In the genomic region with DNA sequence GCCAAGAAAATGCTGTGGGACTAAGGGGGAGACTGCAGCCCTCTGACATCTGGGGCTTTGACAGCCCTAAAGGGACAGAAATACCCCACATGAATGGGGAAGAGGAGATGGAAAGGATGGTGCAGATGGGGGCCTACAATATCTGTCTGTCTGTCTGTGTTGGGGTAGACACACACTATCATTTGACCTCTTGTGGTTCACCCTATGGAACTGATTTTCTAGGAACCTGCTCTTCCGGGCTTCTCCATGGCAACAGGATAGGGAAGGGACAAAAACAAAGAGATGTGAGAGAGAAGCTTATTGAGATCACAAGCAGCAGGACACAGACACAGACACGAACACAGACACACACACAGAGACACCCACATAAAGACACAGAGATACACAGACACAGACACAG, we compare ENCODE assay signal across 15 cellular contexts.
"Had no signal": no experiment of that assay in that cellular context is flagged by ENCODE, and none has a peak within 500 bp of the region (broad histone marks: within the 10 kb centered on the region; RNA-seq: fewer than 3 reads in every experiment).

No MANE protein-coding gene starts in this region.

- H3K27me3 ChIP-seq: right lobe of liver, vagina had no signal

- H3K36me3 ChIP-seq: prostate gland, right lobe of liver, tibial artery, vagina had no signal

- H3K4me3 ChIP-seq: heart left ventricle, lung, prostate gland, right lobe of liver, tibial artery, vagina had no signal

- ATAC-seq: activated CD4-positive, alpha-beta T cell treated with anti-CD3 and anti-CD28 coated beads for 36 hours; heart left ventricle; left colon; natural killer cell treated with Interleukin-12 subunit alpha and Interleukin-12 subunit beta and Interleukin-15 and Interleukin-18, amount 100 ng/mL, for 72 hours; right lobe of liver; stimulated activated effector memory CD8-positive, alpha-beta T cell treated with anti-CD3 and anti-CD28 coated beads, Interleukin-12 subunit alpha, Interleukin-12 subunit beta, amount 100 ng/mL, for 72 hours had no signal

- H3K4me1 ChIP-seq: heart left ventricle, prostate gland, right lobe of liver, tibial artery, vagina had no signal

- H3K27ac Mint-ChIP-seq: activated CD4-positive, alpha-beta memory T cell treated with anti-CD3 and anti-CD28 coated beads, Interleukin-2, amount 10 ng/mL, durations not matched to agents 7 days and 5 days; activated naive CD8-positive, alpha-beta T cell treated with anti-CD3 and anti-CD28 coated beads, Interleukin-2, amount 10 ng/mL, durations not matched to agents 7 days and 5 days; natural killer cell treated with Interleukin-12 subunit alpha and Interleukin-12 subunit beta and Interleukin-15 and Interleukin-18, amount 100 ng/mL, for 72 hours; stimulated activated effector memory CD8-positive, alpha-beta T cell treated with anti-CD3 and anti-CD28 coated beads, Interleukin-12 subunit alpha, Interleukin-12 subunit beta, amount 100 ng/mL, for 72 hours had no signal

- H3K9me3 ChIP-seq: heart left ventricle, prostate gland, right lobe of liver, tibial artery, vagina had no signal

- H3K9me3 Mint-ChIP-seq: activated CD4-positive, alpha-beta memory T cell treated with anti-CD3 and anti-CD28 coated beads, Interleukin-2, amount 10 ng/mL, durations not matched to agents 7 days and 5 days; activated naive CD8-positive, alpha-beta T cell treated with anti-CD3 and anti-CD28 coated beads, Interleukin-2, amount 10 ng/mL, durations not matched to agents 7 days and 5 days; natural killer cell treated with Interleukin-12 subunit alpha and Interleukin-12 subunit beta and Interleukin-15 and Interleukin-18, amount 100 ng/mL, for 72 hours; stimulated activated effector memory CD8-positive, alpha-beta T cell treated with anti-CD3 and anti-CD28 coated beads, Interleukin-12 subunit alpha, Interleukin-12 subunit beta, amount 100 ng/mL, for 72 hours had no signal

- H3K4me3 Mint-ChIP-seq: activated CD4-positive, alpha-beta memory T cell treated with anti-CD3 and anti-CD28 coated beads, Interleukin-2, amount 10 ng/mL, durations not matched to agents 7 days and 5 days; activated CD4-positive, alpha-beta T cell treated with anti-CD3 and anti-CD28 coated beads for 36 hours; activated naive CD8-positive, alpha-beta T cell treated with anti-CD3 and anti-CD28 coated beads, Interleukin-2, amount 10 ng/mL, durations not matched to agents 7 days and 5 days; natural killer cell treated with Interleukin-12 subunit alpha and Interleukin-12 subunit beta and Interleukin-15 and Interleukin-18, amount 100 ng/mL, for 72 hours; stimulated activated effector memory CD8-positive, alpha-beta T cell treated with anti-CD3 and anti-CD28 coated beads, Interleukin-12 subunit alpha, Interleukin-12 subunit beta, amount 100 ng/mL, for 72 hours had no signal

- H3K27me3 Mint-ChIP-seq: activated CD4-positive, alpha-beta memory T cell treated with anti-CD3 and anti-CD28 coated beads, Interleukin-2, amount 10 ng/mL, durations not matched to agents 7 days and 5 days; activated CD4-positive, alpha-beta T cell treated with anti-CD3 and anti-CD28 coated beads for 36 hours; activated naive CD8-positive, alpha-beta T cell treated with anti-CD3 and anti-CD28 coated beads, Interleukin-2, amount 10 ng/mL, durations not matched to agents 7 days and 5 days; natural killer cell treated with Interleukin-12 subunit alpha and Interleukin-12 subunit beta and Interleukin-15 and Interleukin-18, amount 100 ng/mL, for 72 hours had no signal

- H3K27ac ChIP-seq: heart left ventricle, prostate gland, right lobe of liver, tibial artery, vagina, WERI-Rb-1 had no signal

- DNase-seq: activated CD4-positive, alpha-beta memory T cell treated with anti-CD3 and anti-CD28 coated beads, Interleukin-2, amount 10 ng/mL, durations not matched to agents 7 days and 5 days; activated CD4-positive, alpha-beta T cell treated with anti-CD3 and anti-CD28 coated beads for 36 hours; activated naive CD8-positive, alpha-beta T cell treated with anti-CD3 and anti-CD28 coated beads, Interleukin-2, amount 10 ng/mL, durations not matched to agents 7 days and 5 days; activated T-cell treated with anti-CD3 and anti-CD28 coated beads, Interleukin-2, amount 50 U/mL, for 48 hours; aorta; heart left ventricle; left colon; right lobe of liver; tibial artery; WERI-Rb-1 had no signal

- H3K36me3 Mint-ChIP-seq: natural killer cell treated with Interleukin-12 subunit alpha and Interleukin-12 subunit beta and Interleukin-15 and Interleukin-18, amount 100 ng/mL, for 72 hours had no signal
